Comparison of ENCODE assay signal across 8 cellular contexts in the genomic region with DNA sequence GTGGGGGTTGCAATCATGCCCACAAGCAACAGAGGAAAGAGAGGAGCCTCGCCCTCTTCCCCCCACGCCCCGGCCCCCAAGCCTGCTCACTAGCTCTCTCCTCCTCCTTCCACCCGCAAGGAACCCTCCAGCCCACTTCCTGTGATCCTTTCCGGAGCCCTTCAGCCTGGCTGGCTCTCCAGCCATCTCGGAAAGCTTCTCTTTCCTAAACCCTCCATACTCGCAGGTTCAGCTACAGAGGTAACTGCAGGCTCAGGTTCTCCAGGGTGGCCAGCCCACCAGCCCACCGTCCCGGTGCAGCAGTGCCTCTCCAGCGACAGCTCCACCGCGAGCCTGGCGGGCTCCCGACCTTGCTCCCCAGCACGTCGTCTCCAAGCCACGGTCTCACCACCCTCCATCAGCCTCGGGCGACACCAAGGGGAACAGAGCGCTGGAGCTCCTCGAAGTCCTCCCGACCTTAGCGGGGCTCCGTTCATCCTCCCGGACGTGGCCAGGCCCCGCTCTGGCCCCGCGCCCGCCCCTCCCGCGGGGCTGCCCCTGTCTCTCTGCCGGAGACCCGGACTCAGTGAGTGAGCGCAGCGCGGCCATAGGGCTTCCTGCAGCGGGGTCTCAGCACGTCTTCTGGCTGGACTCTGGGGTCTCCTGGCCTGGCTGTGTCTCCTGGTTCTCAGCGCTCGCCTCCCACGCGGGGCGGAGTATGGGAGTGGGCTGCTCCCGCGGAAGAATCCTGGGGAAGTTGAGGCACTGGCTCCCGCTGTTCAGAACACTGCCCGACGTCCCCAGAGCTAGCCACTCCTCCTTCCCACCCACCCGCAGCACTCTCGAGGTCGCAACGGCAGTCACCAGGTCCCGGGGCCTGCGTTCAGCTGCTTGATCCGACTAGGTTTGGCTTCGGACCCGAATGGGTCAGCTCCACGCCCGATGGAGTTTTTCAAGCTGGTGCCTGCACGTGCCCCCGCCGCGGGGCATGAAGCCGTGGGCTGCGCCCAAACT. TPM values are rescaled to one million over a fixed set of nuclear protein-coding genes. Genes with fewer than 3 reads are reported as not detected.
A peak's percentile ranks its signal among the peaks of the same experiment; 100 is the strongest.
DNase-seq lines count a peak whose midpoint lies in the region; ATAC-seq and TF ChIP-seq lines count a peak whose summit lies in the region.

No MANE protein-coding gene starts in this region.

- H3K18ac ChIP-seq in neuronal stem cell (ENCODE audit: low read length): peak overlapping the region; percentile 97

- ATAC-seq in gastroesophageal sphincter: peak; percentile 55

- peak overlapping the region; percentile 19 to 56 for H3K4me3 ChIP-seq in gastroesophageal sphincter
- peak overlapping the region; percentile 49 to 69 for H3K4me3 ChIP-seq in neuronal stem cell (ENCODE audit: low read length in 2 of 2)

- H2AK5ac ChIP-seq in neuronal stem cell (ENCODE audit: low read depth, low read length): peak overlapping the region; percentile 51

- H3K9me3 ChIP-seq in gastroesophageal sphincter (no peaks in the 10 kb centered on the region), neuronal stem cell (replicated peaks in 1 of 2; ENCODE audit: control insufficient read depth in 2 of 2, insufficient read depth in 1 of 2, low read depth in 1 of 2, low read length in 2 of 2) (peaks cover 0 to 3% of the 10 kb centered on the region in 2 donors)

- TF ChIP-seq CTCF in gastroesophageal sphincter (IDR thresholded peaks at IDR 0.05): no peak

- no peak for TF ChIP-seq POLR2A in gastroesophageal sphincter (IDR thresholded peaks at IDR 0.05)

- H3K4ac ChIP-seq in neuronal stem cell (ENCODE audit: low read length): peak overlapping the region; percentile 38

- peak overlapping the region; percentile 71 for H2BK15ac ChIP-seq in neuronal stem cell (ENCODE audit: low read length)

- H3K9ac ChIP-seq in neuronal stem cell (ENCODE audit: low read depth, low read length, poor library complexity): peak overlapping the region; percentile 90

- no peak overlapping the region for H4K8ac ChIP-seq in neuronal stem cell (ENCODE audit: low read depth, low read length)

- WGBS in gastroesophageal sphincter (ENCODE audit: low coverage in 1 of 2), 2 donors: 0 to 41% methylated on average over 1 to 9 of the region's 66 CpGs
- no CpG with 5 or more reads among the region's 66 CpGs for WGBS in neuronal stem cell (ENCODE audit: extremely low coverage in 2 of 2, insufficient read length in 2 of 2, insufficient replicate concordance in 1 of 2), 2 donors

- H3K14ac ChIP-seq in neuronal stem cell (ENCODE audit: low read length): peak overlapping the region; percentile 25

- H3K4me1 ChIP-seq in gastroesophageal sphincter (peaks cover 0 to 21% (median 7%) of the 10 kb centered on the region in 3 donors), neuronal stem cell (ENCODE audit: control insufficient read depth in 2 of 2, insufficient read depth in 1 of 2, low read depth in 1 of 2, low read length in 2 of 2) (peaks cover 0 to 4% of the 10 kb centered on the region in 2 donors)

- H2BK5ac ChIP-seq in neuronal stem cell (ENCODE audit: low read length): no peak overlapping the region

- H3K23ac ChIP-seq in neuronal stem cell (ENCODE audit: low read depth, low read length, poor library complexity): peak overlapping the region; percentile 8

- peak; percentile 11 for DNase-seq in activated naive CD4-positive, alpha-beta T cell treated with Interleukin-2 at 50 U/mL for 16 hours
- no peak for DNase-seq in activated naive CD4-positive, alpha-beta T cell (lab: John Stamatoyannopoulos, UW)
- DNase-seq in activated T-cell treated with anti-CD3 and anti-CD28 coated beads for 48 hours (ENCODE audit: low read depth) (peak; percentile 12), neuronal stem cell (ENCODE audit: low spot score) (no peak), medulla oblongata (ENCODE audit: extremely low spot score) (no peak), HCEC 1CT (no peak), NCI-H1930 (lab: John Stamatoyannopoulos, UW) (no peak)

- peaks cover 44% of the 10 kb centered on the region for H3K27me3 ChIP-seq in gastroesophageal sphincter
- peaks cover 0 to 53% (median 21%) of the 10 kb centered on the region in 3 experiments for H3K27me3 ChIP-seq in neuronal stem cell (ENCODE audit: control insufficient read depth in 3 of 3, insufficient read depth in 3 of 3, low read depth in 1 of 3, low read length in 3 of 3)

- no peak for TF ChIP-seq EP300 in gastroesophageal sphincter (IDR thresholded peaks at IDR 0.05)

- H2AFZ ChIP-seq in neuronal stem cell (ENCODE audit: low read length): peak overlapping the region; percentile 97

- no peak overlapping the region for H2BK12ac ChIP-seq in neuronal stem cell (ENCODE audit: low read length)

- H3K36me3 ChIP-seq in gastroesophageal sphincter (no peaks in the 10 kb centered on the region), neuronal stem cell (replicated peaks in 1 of 2; ENCODE audit: control insufficient read depth in 2 of 2, insufficient read depth in 2 of 2, low read length in 2 of 2) (no peaks in the 10 kb centered on the region)

- peak overlapping the region; percentile 10 for H2BK120ac ChIP-seq in neuronal stem cell (ENCODE audit: low read depth, low read length)

- H3K4me2 ChIP-seq in neuronal stem cell (ENCODE audit: insufficient read depth, low read length, poor library complexity, severe bottlenecking): peak overlapping the region; percentile 72

- H3K27ac ChIP-seq in gastroesophageal sphincter (peak overlapping the region in 3 of 4 donors; percentile 30 to 73 (median 58)), neuronal stem cell (replicated peaks; ENCODE audit: low read length) (no peak overlapping the region)

- H3K79me1 ChIP-seq in neuronal stem cell (ENCODE audit: low read depth, low read length): no peaks in the 10 kb centered on the region

- no peak overlapping the region for H4K91ac ChIP-seq in neuronal stem cell (ENCODE audit: low read depth, low read length, poor library complexity)

RNA-seq across cellular contexts. Expression of gene ODF4, which starts 12.8 kb away (rescaled TPM):
- not detected for total RNA-seq in gastroesophageal sphincter
- not detected for polyA plus RNA-seq in neuronal stem cell (2013, experiment 1 of 2)
- polyA plus RNA-seq in neuronal stem cell (2013, experiment 2 of 2): not detected

RNA-seq across cellular contexts. Expression of gene ARHGEF15, which starts 16.8 kb away (rescaled TPM):
- total RNA-seq in gastroesophageal sphincter: 10 to 100 TPM in 2 of 4 donors, 1 to 10 TPM in 2; 4.4 to 25.4 (median 16.2) TPM
- polyA plus RNA-seq in neuronal stem cell (2013, experiment 1 of 2): 0.11 TPM
- polyA plus RNA-seq in neuronal stem cell (2013, experiment 2 of 2): 0.11 TPM

RNA-seq across cellular contexts. Expression of gene SLC25A35, which starts 31.7 kb away (rescaled TPM):
- total RNA-seq in gastroesophageal sphincter: 1 to 10 TPM in 3 of 4 donors, under 1 TPM in 1; 0.35 to 6.1 (median 3.4) TPM
- 1.6 TPM for polyA plus RNA-seq in neuronal stem cell (2013, experiment 1 of 2)
- polyA plus RNA-seq in neuronal stem cell (2013, experiment 2 of 2): 2.2 TPM

RNA-seq across cellular contexts. Expression of gene RANGRF, which starts 38.4 kb away (rescaled TPM):
- total RNA-seq in gastroesophageal sphincter: 10 to 100 TPM; 28.5 to 34.6 (median 30.1) TPM
- 66.9 TPM for polyA plus RNA-seq in neuronal stem cell (2013, experiment 1 of 2)
- polyA plus RNA-seq in neuronal stem cell (2013, experiment 2 of 2): 66.2 TPM

Comparison
In these comparisons a context has a peak if more than half of its experiments do, and no peak if none do; other contexts are left out.
1. DNase-seq: peak in activated naive CD4-positive, alpha-beta T cell treated with Interleukin-2 at 50 U/mL for 16 hours (single experiment) and activated T-cell treated with anti-CD3 and anti-CD28 coated beads for 48 hours (single experiment); none in activated naive CD4-positive, alpha-beta T cell (0 of 4), neuronal stem cell (single experiment), medulla oblongata (single experiment), HCEC 1CT (single experiment) and NCI-H1930 (0 of 2).